In the genomic region with DNA sequence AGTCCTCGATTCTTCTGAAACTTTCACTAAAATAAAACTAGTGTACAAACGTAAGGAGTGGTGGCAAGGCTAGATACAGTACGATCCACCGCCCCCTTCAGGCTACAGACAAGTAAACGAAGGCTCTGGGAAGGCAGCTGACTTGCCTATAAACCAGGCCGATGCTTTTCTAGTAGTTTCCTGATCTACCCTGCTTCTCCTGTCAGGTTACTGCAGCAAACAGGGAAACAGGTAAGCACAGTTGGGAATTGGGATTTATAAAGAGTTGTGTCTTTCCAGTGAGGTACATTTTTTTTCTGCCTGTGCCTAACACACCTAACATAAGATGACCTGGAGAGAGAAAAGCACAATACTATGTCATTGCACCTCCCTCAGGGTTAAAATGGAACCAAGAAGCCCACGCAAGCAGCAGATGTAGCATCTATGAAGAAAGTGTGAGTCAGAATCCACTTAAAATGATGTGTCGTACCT, we compare ENCODE assay signal across 8 cellular contexts.
A peak's percentile ranks its signal among the peaks of the same experiment; 100 is the strongest.
DNase-seq lines count a peak whose midpoint lies in the region; ATAC-seq and TF ChIP-seq lines count a peak whose summit lies in the region.

No MANE protein-coding gene starts in this region.

- no peak for DNase-seq in BE2C
- peak; percentile 60 for DNase-seq in HFFc6
- no peak for DNase-seq in activated B cell treated with CpG ODN at 0.5 μM for 24 hours
- DNase-seq in effector memory CD4-positive, alpha-beta T cell = peak in 2 of 3 donors; percentile 41 to 42
- no peak for DNase-seq in osteoblast (ENCODE audit: insufficient read length, low spot score, missing footprints)
- no peak for DNase-seq in posterior vena cava (ENCODE audit: low spot score)

- H4K20me1 ChIP-seq in osteoblast (ENCODE audit: insufficient read depth, low read length) = no peaks in the 10 kb centered on the region

- H3K27me3 Mint-ChIP-seq in HFFc6 (ENCODE audit: insufficient read depth) (peaks cover 8% of the 10 kb centered on the region), activated B cell treated with CpG ODN at 0.5 μM for 24 hours (no peaks in the 10 kb centered on the region)

- H3K4me1 ChIP-seq in BE2C = no peaks in the 10 kb centered on the region
- peaks cover 33% of the 10 kb centered on the region for H3K4me1 ChIP-seq in effector memory CD4-positive, alpha-beta T cell (ENCODE audit: control insufficient read depth, insufficient read depth, low read length, poor library complexity, severe bottlenecking)
- H3K4me1 ChIP-seq in osteoblast (ENCODE audit: insufficient read depth, low read length) = no peaks in the 10 kb centered on the region

- CTCF ChIA-PET in activated B cell treated with CpG ODN at 0.5 μM for 24 hours (lab: Charles Lee) = interaction anchor here (2.1 to 2.8 kb wide), 2 partner anchors 509 to 510 kb away, joined by 7 to 10 read pairs; no protein-coding TSS in a partner anchor

- no peak overlapping the region; the same call in 1 of the 2 replicates for H3K4me3 Mint-ChIP-seq in HFFc6
- no peak overlapping the region for H3K4me3 Mint-ChIP-seq in activated B cell treated with CpG ODN at 0.5 μM for 24 hours

- H3K27me3 ChIP-seq in BE2C (no peaks in the 10 kb centered on the region), osteoblast (ENCODE audit: insufficient read depth, low read length) (peaks cover 26% of the 10 kb centered on the region)
- H3K27me3 ChIP-seq in effector memory CD4-positive, alpha-beta T cell (replicated peaks; ENCODE audit: control insufficient read depth, insufficient read depth, low read length, poor library complexity, severe bottlenecking) = no peaks in the 10 kb centered on the region

- H3K4me1 Mint-ChIP-seq in HFFc6 (ENCODE audit: low read depth) = no peaks in the 10 kb centered on the region; the same call in 1 of the 2 replicates
- peaks cover 20% of the 10 kb centered on the region for H3K4me1 Mint-ChIP-seq in activated B cell treated with CpG ODN at 0.5 μM for 24 hours

- POLR2A ChIA-PET in activated B cell treated with CpG ODN at 0.5 μM for 24 hours (lab: Charles Lee) = no interaction called here

- no peak overlapping the region for H3K4me2 ChIP-seq in osteoblast (ENCODE audit: insufficient read depth, low read length)

- peak overlapping the region; percentile 55 for H3K27ac ChIP-seq in effector memory CD4-positive, alpha-beta T cell (ENCODE audit: insufficient read depth, low read length, poor library complexity, severe bottlenecking)
- H3K27ac ChIP-seq in osteoblast (ENCODE audit: low read depth, low read length) = no peak overlapping the region

- no peak overlapping the region for H3K27ac Mint-ChIP-seq in HFFc6
- H3K27ac Mint-ChIP-seq in activated B cell treated with CpG ODN at 0.5 μM for 24 hours = no peak overlapping the region

- ATAC-seq in activated B cell treated with CpG ODN at 0.5 μM for 24 hours (ENCODE audit: low read depth) = peak; percentile 31
- ATAC-seq in HG03139 (IDR thresholded peaks at IDR 0.05; ENCODE audit: unreplicated experiment) = no peak
- no peak for ATAC-seq in GM21515 (IDR thresholded peaks at IDR 0.05; ENCODE audit: unreplicated experiment)

- 0 out of 2 replicates have a peak, but pooled peaks have one; percentile 14 for TF ChIP-seq CTCF in BE2C (IDR thresholded peaks at IDR 0.05; ENCODE audit: low read depth, low read length)
- TF ChIP-seq CTCF in HFFc6 (IDR thresholded peaks at IDR 0.05) = peak; percentile 74
- TF ChIP-seq CTCF in activated B cell treated with CpG ODN at 0.5 μM for 24 hours (IDR thresholded peaks at IDR 0.05) = no peak
- peak; percentile 56 for TF ChIP-seq CTCF in osteoblast (IDR thresholded peaks at IDR 0.05; ENCODE audit: extremely low read depth, low read depth, low read length)

- H3K36me3 Mint-ChIP-seq in HFFc6 (ENCODE audit: low read depth) = no peaks in the 10 kb centered on the region
- peaks cover 6% of the 10 kb centered on the region for H3K36me3 Mint-ChIP-seq in activated B cell treated with CpG ODN at 0.5 μM for 24 hours (ENCODE audit: low read depth)

- H3K36me3 ChIP-seq in BE2C (no peaks in the 10 kb centered on the region), osteoblast (ENCODE audit: insufficient read depth, low read length) (no peaks in the 10 kb centered on the region)
- H3K36me3 ChIP-seq in effector memory CD4-positive, alpha-beta T cell (ENCODE audit: control insufficient read depth, insufficient read depth, low read length) = no peaks in the 10 kb centered on the region

- H3K9me3 ChIP-seq in BE2C = no peaks in the 10 kb centered on the region
- no peaks in the 10 kb centered on the region for H3K9me3 ChIP-seq in effector memory CD4-positive, alpha-beta T cell (ENCODE audit: control insufficient read depth, low read length)
- no peaks in the 10 kb centered on the region for H3K9me3 ChIP-seq in osteoblast (ENCODE audit: low read depth, low read length)

- H3K4me3 ChIP-seq in BE2C (ENCODE audit: low read depth, low read length) (no peak overlapping the region), osteoblast (ENCODE audit: insufficient read depth, low read length) (no peak overlapping the region)
- no peak overlapping the region for H3K4me3 ChIP-seq in effector memory CD4-positive, alpha-beta T cell (ENCODE audit: insufficient read depth, low read depth, low read length, poor library complexity, severe bottlenecking)

- H2AFZ ChIP-seq in osteoblast (ENCODE audit: low read length) = peak overlapping the region; percentile 18

- no peaks in the 10 kb centered on the region for H3K79me2 ChIP-seq in osteoblast (ENCODE audit: insufficient read depth, low read length)

- intact Hi-C loops in activated B cell treated with CpG ODN at 0.5 μM for 24 hours (cut with micrococcal nuclease) = loop anchor here (1.0 kb wide), 1 partner anchor 509 kb away; no protein-coding TSS in a partner anchor
- intact Hi-C loops in posterior vena cava (cut with DNase I) = no loop called here

- H3K9me3 Mint-ChIP-seq in HFFc6 (no peaks in the 10 kb centered on the region), activated B cell treated with CpG ODN at 0.5 μM for 24 hours (peaks cover 9% of the 10 kb centered on the region)

Comparison
In these comparisons a context has a peak if more than half of its experiments do, and no peak if none do; other contexts are left out.
1. DNase-seq: peak in HFFc6 (single experiment) and effector memory CD4-positive, alpha-beta T cell (2 of 3); none in BE2C (single experiment), activated B cell treated with CpG ODN at 0.5 μM for 24 hours (single experiment), osteoblast (single experiment) and posterior vena cava (single experiment).